Comparison of ENCODE assay signal across 1 cellular context in the genomic region with DNA sequence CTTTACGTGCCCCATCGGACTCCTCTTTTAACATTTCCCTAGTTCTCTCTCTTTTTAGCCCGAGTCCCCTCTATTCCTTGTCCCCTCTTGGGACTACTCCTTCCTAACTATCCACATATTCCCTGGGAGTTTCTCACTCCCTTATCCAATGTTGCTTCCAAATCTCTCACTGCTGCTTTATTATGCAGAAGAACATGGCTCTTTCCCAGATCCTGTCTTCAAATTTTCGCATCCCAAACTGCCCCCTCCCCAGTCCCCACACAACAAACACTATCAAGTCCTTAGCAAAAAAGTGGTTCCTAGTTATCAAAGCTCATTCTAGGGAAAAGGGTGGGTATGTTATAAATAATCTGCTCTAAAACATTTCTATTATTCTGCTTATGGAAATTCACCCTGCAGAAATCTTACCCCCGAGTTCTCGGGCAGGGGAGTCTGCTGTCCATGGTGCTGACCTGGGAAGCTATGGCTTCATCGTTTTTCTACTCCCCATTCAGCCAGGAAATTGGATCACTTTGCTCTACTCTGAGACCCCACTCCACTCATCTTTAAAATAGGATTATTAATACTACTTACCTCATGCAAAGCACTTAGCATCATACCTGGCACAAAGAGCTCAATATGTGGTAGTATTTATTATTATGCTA.
TF ChIP-seq lines count a peak whose summit lies in the region.

No MANE protein-coding gene starts in this region.

TF ChIP-seq in HepG2, 621 proteins besides CTCF, POLR2A, EP300 and RAD21 (continued from another document and continues in another):
- TF ChIP-seq, protein P1, sequence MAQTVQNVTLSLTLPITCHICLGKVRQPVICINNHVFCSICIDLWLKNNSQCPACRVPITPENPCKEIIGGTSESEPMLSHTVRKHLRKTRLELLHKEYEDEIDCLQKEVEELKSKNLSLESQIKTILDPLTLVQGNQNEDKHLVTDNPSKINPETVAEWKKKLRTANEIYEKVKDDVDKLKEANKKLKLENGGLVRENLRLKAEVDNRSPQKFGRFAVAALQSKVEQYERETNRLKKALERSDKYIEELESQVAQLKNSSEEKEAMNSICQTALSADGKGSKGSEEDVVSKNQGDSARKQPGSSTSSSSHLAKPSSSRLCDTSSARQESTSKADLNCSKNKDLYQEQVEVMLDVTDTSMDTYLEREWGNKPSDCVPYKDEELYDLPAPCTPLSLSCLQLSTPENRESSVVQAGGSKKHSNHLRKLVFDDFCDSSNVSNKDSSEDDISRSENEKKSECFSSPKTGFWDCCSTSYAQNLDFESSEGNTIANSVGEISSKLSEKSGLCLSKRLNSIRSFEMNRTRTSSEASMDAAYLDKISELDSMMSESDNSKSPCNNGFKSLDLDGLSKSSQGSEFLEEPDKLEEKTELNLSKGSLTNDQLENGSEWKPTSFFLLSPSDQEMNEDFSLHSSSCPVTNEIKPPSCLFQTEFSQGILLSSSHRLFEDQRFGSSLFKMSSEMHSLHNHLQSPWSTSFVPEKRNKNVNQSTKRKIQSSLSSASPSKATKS (CRISPR knock-in tag; IDR thresholded peaks at IDR 0.05): no peak
- TF ChIP-seq, protein P2, sequence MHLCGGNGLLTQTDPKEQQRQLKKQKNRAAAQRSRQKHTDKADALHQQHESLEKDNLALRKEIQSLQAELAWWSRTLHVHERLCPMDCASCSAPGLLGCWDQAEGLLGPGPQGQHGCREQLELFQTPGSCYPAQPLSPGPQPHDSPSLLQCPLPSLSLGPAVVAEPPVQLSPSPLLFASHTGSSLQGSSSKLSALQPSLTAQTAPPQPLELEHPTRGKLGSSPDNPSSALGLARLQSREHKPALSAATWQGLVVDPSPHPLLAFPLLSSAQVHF (CRISPR knock-in tag; IDR thresholded peaks at IDR 0.05): no peak
- TF ChIP-seq HDAC6 (IDR thresholded peaks at IDR 0.05; ENCODE audit: low read depth, low read length) (no peak), HDAC2 (CRISPR knock-in tag; IDR thresholded peaks at IDR 0.05) (no peak), MAFG (CRISPR knock-in tag; IDR thresholded peaks at IDR 0.05) (no peak), RELA (CRISPR knock-in tag; IDR thresholded peaks at IDR 0.05) (no peak), ZNF234 (CRISPR knock-in tag; conservative IDR thresholded peaks at IDR 0.05) (no peak), ZMYM2 (CRISPR knock-in tag; IDR thresholded peaks at IDR 0.05) (no peak), KMT2B (CRISPR knock-in tag; IDR thresholded peaks at IDR 0.05) (peak; percentile 56; the same call in 1 of the 2 replicates), ZNF232 (CRISPR knock-in tag; IDR thresholded peaks at IDR 0.05; ENCODE audit: borderline replicate concordance) (peak; percentile 86; the same call in 1 of the 2 replicates), SCMH1 (CRISPR knock-in tag; IDR thresholded peaks at IDR 0.05; ENCODE audit: borderline replicate concordance) (no peak), NFE2L2 (IDR thresholded peaks at IDR 0.05; ENCODE audit: low read length) (no peak), IKZF4 (CRISPR knock-in tag; IDR thresholded peaks at IDR 0.05; ENCODE audit: borderline replicate concordance, low read depth, not compliant biosample characterization) (no peak), TOPORS (CRISPR knock-in tag; IDR thresholded peaks at IDR 0.05) (no peak), MATR3 (CRISPR knock-in tag; IDR thresholded peaks at IDR 0.05) (no peak), NR2F2 (IDR thresholded peaks at IDR 0.05; ENCODE audit: borderline replicate concordance, low read depth) (no peak), ZNF558 (CRISPR knock-in tag; IDR thresholded peaks at IDR 0.05; ENCODE audit: borderline replicate concordance) (no peak), SNRNP70 (IDR thresholded peaks at IDR 0.05; ENCODE audit: low read depth, low read length) (no peak), ZNF430 (CRISPR knock-in tag; IDR thresholded peaks at IDR 0.05) (peak; percentile 76; the same call in 1 of the 2 replicates), SYNCRIP (IDR thresholded peaks at IDR 0.05; ENCODE audit: insufficient read depth, low read depth, low read length) (no peak), XRCC5 (optimal IDR thresholded peaks at IDR 0.05; ENCODE audit: low read length) (no peak), SP2 (CRISPR knock-in tag; IDR thresholded peaks at IDR 0.05) (no peak), ZNF205 (CRISPR knock-in tag; IDR thresholded peaks at IDR 0.05) (0 out of 2 replicates have a peak, but pooled peaks have one; percentile 47), MYNN (CRISPR knock-in tag; IDR thresholded peaks at IDR 0.05; ENCODE audit: low read depth) (0 out of 2 replicates have a peak, but pooled peaks have one; percentile 50), HIVEP1 (CRISPR knock-in tag; IDR thresholded peaks at IDR 0.05) (no peak), PCBP1 (IDR thresholded peaks at IDR 0.05; ENCODE audit: borderline replicate concordance, low read depth, low read length) (no peak), YEATS4 (CRISPR knock-in tag; IDR thresholded peaks at IDR 0.05; ENCODE audit: borderline replicate concordance) (no peak), BORCS8-MEF2B (CRISPR knock-in tag; IDR thresholded peaks at IDR 0.05) (0 out of 2 replicates have a peak, but pooled peaks have one; percentile 56)
- TF ChIP-seq, protein P3, sequence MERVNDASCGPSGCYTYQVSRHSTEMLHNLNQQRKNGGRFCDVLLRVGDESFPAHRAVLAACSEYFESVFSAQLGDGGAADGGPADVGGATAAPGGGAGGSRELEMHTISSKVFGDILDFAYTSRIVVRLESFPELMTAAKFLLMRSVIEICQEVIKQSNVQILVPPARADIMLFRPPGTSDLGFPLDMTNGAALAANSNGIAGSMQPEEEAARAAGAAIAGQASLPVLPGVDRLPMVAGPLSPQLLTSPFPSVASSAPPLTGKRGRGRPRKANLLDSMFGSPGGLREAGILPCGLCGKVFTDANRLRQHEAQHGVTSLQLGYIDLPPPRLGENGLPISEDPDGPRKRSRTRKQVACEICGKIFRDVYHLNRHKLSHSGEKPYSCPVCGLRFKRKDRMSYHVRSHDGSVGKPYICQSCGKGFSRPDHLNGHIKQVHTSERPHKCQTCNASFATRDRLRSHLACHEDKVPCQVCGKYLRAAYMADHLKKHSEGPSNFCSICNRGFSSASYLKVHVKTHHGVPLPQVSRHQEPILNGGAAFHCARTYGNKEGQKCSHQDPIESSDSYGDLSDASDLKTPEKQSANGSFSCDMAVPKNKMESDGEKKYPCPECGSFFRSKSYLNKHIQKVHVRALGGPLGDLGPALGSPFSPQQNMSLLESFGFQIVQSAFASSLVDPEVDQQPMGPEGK (CRISPR knock-in tag; IDR thresholded peaks at IDR 0.05): no peak
- TF ChIP-seq, protein P4, sequence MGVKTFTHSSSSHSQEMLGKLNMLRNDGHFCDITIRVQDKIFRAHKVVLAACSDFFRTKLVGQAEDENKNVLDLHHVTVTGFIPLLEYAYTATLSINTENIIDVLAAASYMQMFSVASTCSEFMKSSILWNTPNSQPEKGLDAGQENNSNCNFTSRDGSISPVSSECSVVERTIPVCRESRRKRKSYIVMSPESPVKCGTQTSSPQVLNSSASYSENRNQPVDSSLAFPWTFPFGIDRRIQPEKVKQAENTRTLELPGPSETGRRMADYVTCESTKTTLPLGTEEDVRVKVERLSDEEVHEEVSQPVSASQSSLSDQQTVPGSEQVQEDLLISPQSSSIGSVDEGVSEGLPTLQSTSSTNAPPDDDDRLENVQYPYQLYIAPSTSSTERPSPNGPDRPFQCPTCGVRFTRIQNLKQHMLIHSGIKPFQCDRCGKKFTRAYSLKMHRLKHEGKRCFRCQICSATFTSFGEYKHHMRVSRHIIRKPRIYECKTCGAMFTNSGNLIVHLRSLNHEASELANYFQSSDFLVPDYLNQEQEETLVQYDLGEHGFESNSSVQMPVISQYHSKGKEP (CRISPR knock-in tag; IDR thresholded peaks at IDR 0.05): peak; percentile 91; the same call in 1 of the 2 replicates
- TF ChIP-seq, protein P5, sequence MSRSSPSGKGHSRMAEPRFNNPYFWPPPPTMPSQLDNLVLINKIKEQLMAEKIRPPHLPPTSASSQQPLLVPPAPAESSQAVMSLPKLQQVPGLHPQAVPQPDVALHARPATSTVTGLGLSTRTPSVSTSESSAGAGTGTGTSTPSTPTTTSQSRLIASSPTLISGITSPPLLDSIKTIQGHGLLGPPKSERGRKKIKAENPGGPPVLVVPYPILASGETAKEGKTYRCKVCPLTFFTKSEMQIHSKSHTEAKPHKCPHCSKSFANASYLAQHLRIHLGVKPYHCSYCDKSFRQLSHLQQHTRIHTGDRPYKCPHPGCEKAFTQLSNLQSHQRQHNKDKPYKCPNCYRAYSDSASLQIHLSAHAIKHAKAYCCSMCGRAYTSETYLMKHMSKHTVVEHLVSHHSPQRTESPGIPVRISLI (CRISPR knock-in tag; IDR thresholded peaks at IDR 0.05; ENCODE audit: borderline replicate concordance): no peak
- TF ChIP-seq, protein P6, sequence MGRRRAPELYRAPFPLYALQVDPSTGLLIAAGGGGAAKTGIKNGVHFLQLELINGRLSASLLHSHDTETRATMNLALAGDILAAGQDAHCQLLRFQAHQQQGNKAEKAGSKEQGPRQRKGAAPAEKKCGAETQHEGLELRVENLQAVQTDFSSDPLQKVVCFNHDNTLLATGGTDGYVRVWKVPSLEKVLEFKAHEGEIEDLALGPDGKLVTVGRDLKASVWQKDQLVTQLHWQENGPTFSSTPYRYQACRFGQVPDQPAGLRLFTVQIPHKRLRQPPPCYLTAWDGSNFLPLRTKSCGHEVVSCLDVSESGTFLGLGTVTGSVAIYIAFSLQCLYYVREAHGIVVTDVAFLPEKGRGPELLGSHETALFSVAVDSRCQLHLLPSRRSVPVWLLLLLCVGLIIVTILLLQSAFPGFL (CRISPR knock-in tag; IDR thresholded peaks at IDR 0.05): no peak
- TF ChIP-seq, protein P7, sequence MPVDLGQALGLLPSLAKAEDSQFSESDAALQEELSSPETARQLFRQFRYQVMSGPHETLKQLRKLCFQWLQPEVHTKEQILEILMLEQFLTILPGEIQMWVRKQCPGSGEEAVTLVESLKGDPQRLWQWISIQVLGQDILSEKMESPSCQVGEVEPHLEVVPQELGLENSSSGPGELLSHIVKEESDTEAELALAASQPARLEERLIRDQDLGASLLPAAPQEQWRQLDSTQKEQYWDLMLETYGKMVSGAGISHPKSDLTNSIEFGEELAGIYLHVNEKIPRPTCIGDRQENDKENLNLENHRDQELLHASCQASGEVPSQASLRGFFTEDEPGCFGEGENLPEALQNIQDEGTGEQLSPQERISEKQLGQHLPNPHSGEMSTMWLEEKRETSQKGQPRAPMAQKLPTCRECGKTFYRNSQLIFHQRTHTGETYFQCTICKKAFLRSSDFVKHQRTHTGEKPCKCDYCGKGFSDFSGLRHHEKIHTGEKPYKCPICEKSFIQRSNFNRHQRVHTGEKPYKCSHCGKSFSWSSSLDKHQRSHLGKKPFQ (CRISPR knock-in tag; IDR thresholded peaks at IDR 0.05; ENCODE audit: insufficient replicate concordance): no peak
- TF ChIP-seq, protein P8, sequence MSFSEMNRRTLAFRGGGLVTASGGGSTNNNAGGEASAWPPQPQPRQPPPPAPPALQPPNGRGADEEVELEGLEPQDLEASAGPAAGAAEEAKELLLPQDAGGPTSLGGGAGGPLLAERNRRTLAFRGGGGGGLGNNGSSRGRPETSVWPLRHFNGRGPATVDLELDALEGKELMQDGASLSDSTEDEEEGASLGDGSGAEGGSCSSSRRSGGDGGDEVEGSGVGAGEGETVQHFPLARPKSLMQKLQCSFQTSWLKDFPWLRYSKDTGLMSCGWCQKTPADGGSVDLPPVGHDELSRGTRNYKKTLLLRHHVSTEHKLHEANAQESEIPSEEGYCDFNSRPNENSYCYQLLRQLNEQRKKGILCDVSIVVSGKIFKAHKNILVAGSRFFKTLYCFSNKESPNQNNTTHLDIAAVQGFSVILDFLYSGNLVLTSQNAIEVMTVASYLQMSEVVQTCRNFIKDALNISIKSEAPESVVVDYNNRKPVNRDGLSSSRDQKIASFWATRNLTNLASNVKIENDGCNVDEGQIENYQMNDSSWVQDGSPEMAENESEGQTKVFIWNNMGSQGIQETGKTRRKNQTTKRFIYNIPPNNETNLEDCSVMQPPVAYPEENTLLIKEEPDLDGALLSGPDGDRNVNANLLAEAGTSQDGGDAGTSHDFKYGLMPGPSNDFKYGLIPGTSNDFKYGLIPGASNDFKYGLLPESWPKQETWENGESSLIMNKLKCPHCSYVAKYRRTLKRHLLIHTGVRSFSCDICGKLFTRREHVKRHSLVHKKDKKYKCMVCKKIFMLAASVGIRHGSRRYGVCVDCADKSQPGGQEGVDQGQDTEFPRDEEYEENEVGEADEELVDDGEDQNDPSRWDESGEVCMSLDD (CRISPR knock-in tag; IDR thresholded peaks at IDR 0.05; ENCODE audit: borderline replicate concordance): peak; percentile 74; the same call in 1 of the 2 replicates
- TF ChIP-seq, protein P9, sequence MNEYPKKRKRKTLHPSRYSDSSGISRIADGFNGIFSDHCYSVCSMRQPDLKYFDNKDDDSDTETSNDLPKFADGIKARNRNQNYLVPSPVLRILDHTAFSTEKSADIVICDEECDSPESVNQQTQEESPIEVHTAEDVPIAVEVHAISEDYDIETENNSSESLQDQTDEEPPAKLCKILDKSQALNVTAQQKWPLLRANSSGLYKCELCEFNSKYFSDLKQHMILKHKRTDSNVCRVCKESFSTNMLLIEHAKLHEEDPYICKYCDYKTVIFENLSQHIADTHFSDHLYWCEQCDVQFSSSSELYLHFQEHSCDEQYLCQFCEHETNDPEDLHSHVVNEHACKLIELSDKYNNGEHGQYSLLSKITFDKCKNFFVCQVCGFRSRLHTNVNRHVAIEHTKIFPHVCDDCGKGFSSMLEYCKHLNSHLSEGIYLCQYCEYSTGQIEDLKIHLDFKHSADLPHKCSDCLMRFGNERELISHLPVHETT (CRISPR knock-in tag; conservative IDR thresholded peaks at IDR 0.05): no peak
- TF ChIP-seq, protein P10, sequence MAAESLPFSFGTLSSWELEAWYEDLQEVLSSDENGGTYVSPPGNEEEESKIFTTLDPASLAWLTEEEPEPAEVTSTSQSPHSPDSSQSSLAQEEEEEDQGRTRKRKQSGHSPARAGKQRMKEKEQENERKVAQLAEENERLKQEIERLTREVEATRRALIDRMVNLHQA (CRISPR knock-in tag; IDR thresholded peaks at IDR 0.05): no peak
- TF ChIP-seq, protein P11, sequence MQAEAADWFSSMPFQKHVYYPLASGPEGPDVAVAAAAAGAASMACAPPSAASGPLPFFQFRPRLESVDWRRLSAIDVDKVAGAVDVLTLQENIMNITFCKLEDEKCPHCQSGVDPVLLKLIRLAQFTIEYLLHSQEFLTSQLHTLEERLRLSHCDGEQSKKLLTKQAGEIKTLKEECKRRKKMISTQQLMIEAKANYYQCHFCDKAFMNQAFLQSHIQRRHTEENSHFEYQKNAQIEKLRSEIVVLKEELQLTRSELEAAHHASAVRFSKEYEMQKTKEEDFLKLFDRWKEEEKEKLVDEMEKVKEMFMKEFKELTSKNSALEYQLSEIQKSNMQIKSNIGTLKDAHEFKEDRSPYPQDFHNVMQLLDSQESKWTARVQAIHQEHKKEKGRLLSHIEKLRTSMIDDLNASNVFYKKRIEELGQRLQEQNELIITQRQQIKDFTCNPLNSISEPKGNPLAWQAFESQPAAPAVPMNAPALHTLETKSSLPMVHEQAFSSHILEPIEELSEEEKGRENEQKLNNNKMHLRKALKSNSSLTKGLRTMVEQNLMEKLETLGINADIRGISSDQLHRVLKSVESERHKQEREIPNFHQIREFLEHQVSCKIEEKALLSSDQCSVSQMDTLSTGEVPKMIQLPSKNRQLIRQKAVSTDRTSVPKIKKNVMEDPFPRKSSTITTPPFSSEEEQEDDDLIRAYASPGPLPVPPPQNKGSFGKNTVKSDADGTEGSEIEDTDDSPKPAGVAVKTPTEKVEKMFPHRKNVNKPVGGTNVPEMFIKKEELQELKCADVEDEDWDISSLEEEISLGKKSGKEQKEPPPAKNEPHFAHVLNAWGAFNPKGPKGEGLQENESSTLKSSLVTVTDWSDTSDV (CRISPR knock-in tag; IDR thresholded peaks at IDR 0.05): no peak
